Comparison of ENCODE assay signal across 17 cellular contexts in the genomic region with DNA sequence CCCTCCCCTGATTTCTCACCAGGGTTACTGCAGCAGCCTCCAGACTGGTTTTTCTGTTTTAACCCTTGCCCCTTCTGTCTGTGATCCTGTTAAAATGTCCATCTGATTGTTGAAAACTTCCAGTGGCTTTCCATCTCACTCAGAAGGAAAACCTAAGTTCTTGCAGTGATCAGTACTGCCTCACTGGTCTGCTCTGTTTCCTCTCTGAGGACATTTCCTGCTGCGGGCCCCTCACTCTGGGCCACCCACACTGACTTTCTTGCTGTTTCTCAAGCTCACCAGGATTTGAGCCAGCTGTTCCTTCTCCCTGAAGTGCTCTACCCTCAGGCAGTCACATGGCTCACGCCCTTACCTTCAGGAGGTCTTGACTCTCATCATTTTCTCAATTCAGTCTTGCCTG. TPM values are rescaled to one million over a fixed set of nuclear protein-coding genes. Genes with fewer than 3 reads are reported as not detected.
DNase-seq lines count a peak whose midpoint lies in the region; ATAC-seq and TF ChIP-seq lines count a peak whose summit lies in the region.
"Had no signal": no experiment of that assay in that cellular context is flagged by ENCODE, and none has a peak within 500 bp of the region (broad histone marks: within the 10 kb centered on the region; RNA-seq: fewer than 3 reads in every experiment).

No MANE protein-coding gene starts in this region.

- peaks cover 0 to 18% (median 7%) of the 10 kb centered on the region in 5 donors for H3K36me3 Mint-ChIP-seq in naive thymus-derived CD4-positive, alpha-beta T cell

- peak overlapping the region in 5 of 11 experiments; percentile 29 to 51 (median 39); a peak in 6 of 22 replicates for H3K9ac ChIP-seq in BLaER1 treated with 17β-estradiol and CSF1 and Interleukin-3, amounts not matched to agents 10 nM and 100 nM

- peak; percentile 27 for ATAC-seq in naive thymus-derived CD4-positive, alpha-beta T cell

- H3K9me3 ChIP-seq in BLaER1 treated with 17β-estradiol and CSF1 and Interleukin-3, amounts not matched to agents 10 nM and 100 nM (replicated peaks in 1 of 11) = peaks cover 0 to 7% (median 0%) of the 10 kb centered on the region in 11 experiments; a peak in 1 of 22 replicates
- H3K9me3 ChIP-seq in naive thymus-derived CD4-positive, alpha-beta T cell (ENCODE audit: control insufficient read depth in 2 of 3, low read length in 3 of 3) = no peaks in the 10 kb centered on the region

- peak overlapping the region in 10 of 11 experiments; percentile 6 to 49 (median 28); a peak in 14 of 22 replicates for H3K27ac ChIP-seq in BLaER1 treated with 17β-estradiol and CSF1 and Interleukin-3, amounts not matched to agents 10 nM and 100 nM
- no peak overlapping the region for H3K27ac ChIP-seq in naive thymus-derived CD4-positive, alpha-beta T cell (ENCODE audit: low read depth, low read length)

- H3K4me3 Mint-ChIP-seq in naive thymus-derived CD4-positive, alpha-beta T cell = no peak overlapping the region
- H3K4me3 Mint-ChIP-seq: HFFc6 had no signal

- peaks cover 0 to 2% (median 0%) of the 10 kb centered on the region in 11 donors for H3K9me3 Mint-ChIP-seq in naive thymus-derived CD4-positive, alpha-beta T cell
- H3K9me3 Mint-ChIP-seq: HFFc6 had no signal

- no peaks in the 10 kb centered on the region for H3K36me3 ChIP-seq in BLaER1 treated with 17β-estradiol and CSF1 and Interleukin-3, amounts not matched to agents 10 nM and 100 nM
- H3K36me3 ChIP-seq in naive thymus-derived CD4-positive, alpha-beta T cell (ENCODE audit: control insufficient read depth in 2 of 3, insufficient read depth in 3 of 3, low read length in 3 of 3) = no peaks in the 10 kb centered on the region

- H3K4me3 ChIP-seq in BLaER1 treated with 17β-estradiol and CSF1 and Interleukin-3, amounts not matched to agents 10 nM and 100 nM = no peak overlapping the region
- H3K4me3 ChIP-seq in NB4 (ENCODE audit: low read depth, low read length) = no peak overlapping the region
- H3K4me3 ChIP-seq in cardiac fibroblast (replicated peaks in 1 of 2; ENCODE audit: low read depth in 2 of 2, low read length in 2 of 2) = no peak overlapping the region
- no peak overlapping the region for H3K4me3 ChIP-seq in naive thymus-derived CD4-positive, alpha-beta T cell (ENCODE audit: low read length)

- no peaks in the 10 kb centered on the region for H3K27me3 ChIP-seq in BLaER1 treated with 17β-estradiol and CSF1 and Interleukin-3, amounts not matched to agents 10 nM and 100 nM
- no peaks in the 10 kb centered on the region for H3K27me3 ChIP-seq in naive thymus-derived CD4-positive, alpha-beta T cell (ENCODE audit: control insufficient read depth in 2 of 2, insufficient read depth in 2 of 2, low read length in 2 of 2)

- intact Hi-C loops in naive thymus-derived CD4-positive, alpha-beta T cell (cut with micrococcal nuclease) = no loop called here

- H3K4me2 ChIP-seq in BLaER1 treated with 17β-estradiol and CSF1 and Interleukin-3, amounts not matched to agents 10 nM and 100 nM = peak overlapping the region; percentile 41 to 70 (median 66)

- H3K27me3 Mint-ChIP-seq in naive thymus-derived CD4-positive, alpha-beta T cell = peaks cover 0 to 7% (median 0%) of the 10 kb centered on the region in 5 donors

- POLR2A ChIA-PET in naive thymus-derived CD4-positive, alpha-beta T cell (lab: Charles Lee) = no interaction called here

- TF ChIP-seq CTCF in NB4 (IDR thresholded peaks at IDR 0.05; ENCODE audit: low read depth, low read length) (no peak), cardiac fibroblast (IDR thresholded peaks at IDR 0.05; ENCODE audit: low read depth, low read length) (no peak), GM13976 (IDR thresholded peaks at IDR 0.05; ENCODE audit: borderline replicate concordance, control extremely low read depth, extremely low read depth, insufficient read depth, missing control alignments) (no peak)

- in situ Hi-C loops in GM13976 (cut with MboI; ENCODE audit: low sequenced_read_pairs, unreplicated experiment) = no loop called here

- H3K4me1 ChIP-seq in BLaER1 treated with 17β-estradiol and CSF1 and Interleukin-3, amounts not matched to agents 10 nM and 100 nM = peaks cover 15 to 30% (median 16%) of the 10 kb centered on the region in 10 experiments
- no peaks in the 10 kb centered on the region for H3K4me1 ChIP-seq in naive thymus-derived CD4-positive, alpha-beta T cell (ENCODE audit: control insufficient read depth in 2 of 2, insufficient read depth in 2 of 2, low read length in 2 of 2)

- TF ChIP-seq POLR2A in NB4 (IDR thresholded peaks at IDR 0.05; ENCODE audit: extremely low read depth, insufficient read length) = no peak

- no peaks in the 10 kb centered on the region for H4K20me1 ChIP-seq in BLaER1 treated with 17β-estradiol and CSF1 and Interleukin-3, amounts not matched to agents 10 nM and 100 nM

- H3K27ac Mint-ChIP-seq in naive thymus-derived CD4-positive, alpha-beta T cell = no peak overlapping the region
- H3K27ac Mint-ChIP-seq: HFFc6 had no signal

- CTCF ChIA-PET in naive thymus-derived CD4-positive, alpha-beta T cell (lab: Charles Lee) = interaction anchor here (1.3 kb wide), 1 partner anchor 28 kb away, joined by 3 read pairs; no protein-coding TSS in a partner anchor

- DNase-seq in NB4 (ENCODE audit: low read depth) (peak; percentile 25), cardiac fibroblast (ENCODE audit: low read depth in 2 of 2) (peak; percentile 14 to 64), germinal center (ENCODE audit: low spot score) (no peak), GM13976 (ENCODE audit: low spot score) (no peak), NCI-H187 treated with DMSO at 0.1 percent for 48 hours (lab: John Stamatoyannopoulos, UW) (no peak), NCI-H1417 treated with DMSO at 0.1 percent for 48 hours (lab: John Stamatoyannopoulos, UW) (no peak)
- DNase-seq in naive thymus-derived CD4-positive, alpha-beta T cell = no peak
- DNase-seq: HFFc6, NCI-H1417, NCI-H2029 treated with DMSO at 0.1 percent for 48 hours, NCI-H2171 treated with DMSO at 0.1 percent for 48 hours, NCI-H446 treated with DMSO at 0.1 percent for 48 hours, NCI-H774 had no signal

- H3K4me1 Mint-ChIP-seq in naive thymus-derived CD4-positive, alpha-beta T cell = peaks cover 0 to 9% (median 0%) of the 10 kb centered on the region in 7 donors

RNA-seq across cellular contexts. Expression of a gene that starts 1.7 kb away (rescaled TPM):
- total RNA-seq in naive thymus-derived CD4-positive, alpha-beta T cell = under 1 TPM; 0.13 to 0.27 (median 0.15) TPM
- not detected for polyA plus RNA-seq in naive thymus-derived CD4-positive, alpha-beta T cell
- total RNA-seq: A172, HFFc6, LHCN-M2 had no signal
- polyA plus RNA-seq: BJ had no signal

RNA-seq across cellular contexts. Expression of a gene that starts 26.8 kb away (rescaled TPM):
- total RNA-seq in naive thymus-derived CD4-positive, alpha-beta T cell = 10 to 100 TPM; 45.6 to 63.2 (median 57.3) TPM
- polyA plus RNA-seq in naive thymus-derived CD4-positive, alpha-beta T cell = 100 to 1,000 TPM; 123 to 132 TPM

Comparison
In these comparisons a context has a peak if more than half of its experiments do, and no peak if none do; other contexts are left out.
1. DNase-seq: peak in NB4 (single experiment) and cardiac fibroblast (2 of 2); none in naive thymus-derived CD4-positive, alpha-beta T cell (0 of 9), germinal center (single experiment), GM13976 (single experiment), NCI-H187 treated with DMSO at 0.1 percent for 48 hours (single experiment) and NCI-H1417 treated with DMSO at 0.1 percent for 48 hours (single experiment).